8 cellular contexts compared by ENCODE assay signal in the genomic region with DNA sequence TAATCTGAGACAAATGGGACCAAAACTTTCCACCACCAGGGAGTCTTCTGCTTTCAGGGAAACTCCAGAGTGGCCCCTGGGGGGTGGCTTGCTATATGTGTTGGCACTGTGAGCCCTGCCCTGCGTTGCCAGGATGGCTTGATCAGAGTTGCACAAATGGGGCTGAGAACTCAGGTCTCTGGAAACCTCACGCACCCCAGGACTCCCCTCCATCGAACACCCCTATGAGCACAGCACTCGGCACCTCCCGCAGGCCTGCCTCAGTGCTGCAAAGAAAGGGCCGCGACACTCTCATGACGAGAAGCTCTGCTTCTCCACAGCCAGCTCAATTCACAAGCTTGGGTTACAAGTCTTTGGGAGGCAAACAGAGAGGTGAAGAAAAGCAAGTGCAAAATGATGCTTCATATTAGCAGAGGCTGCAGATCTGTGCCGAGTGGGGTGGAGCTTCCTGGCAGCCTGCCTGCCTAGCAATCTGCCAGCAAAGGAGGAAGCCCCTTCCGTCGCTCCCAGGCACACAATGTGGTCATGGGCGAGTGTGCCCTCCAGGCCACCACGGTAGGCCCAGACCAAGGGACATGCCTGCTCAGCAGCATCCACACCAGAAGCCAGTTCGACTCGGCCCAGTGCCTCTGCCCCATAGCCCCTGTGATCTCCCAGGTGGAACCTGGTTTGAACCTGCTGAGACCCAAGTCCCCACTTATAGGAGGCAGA. TPM values are rescaled to one million over a fixed set of nuclear protein-coding genes. Genes with fewer than 3 reads are reported as not detected.
A peak's percentile ranks its signal among the peaks of the same experiment; 100 is the strongest.
DNase-seq lines count a peak whose midpoint lies in the region; ATAC-seq, FAIRE-seq and TF ChIP-seq lines count a peak whose summit lies in the region.

No MANE protein-coding gene starts in this region.

- no peak for FAIRE-seq in small intestine (lab: Jason Lieb, UNC)

- no peak for TF ChIP-seq CTCF in hepatocyte (IDR thresholded peaks at IDR 0.05; ENCODE audit: poor library complexity)

- no peaks in the 10 kb centered on the region for H3K9me2 ChIP-seq in hepatocyte (replicated peaks; ENCODE audit: insufficient read depth)

- H3K9me3 ChIP-seq in adipocyte (ENCODE audit: control insufficient read depth, low read length) (no peaks in the 10 kb centered on the region), hepatocyte (ENCODE audit: low read depth) (no peaks in the 10 kb centered on the region), small intestine (ENCODE audit: control insufficient read depth, low read depth) (no peaks in the 10 kb centered on the region)

- peaks cover 48% of the 10 kb centered on the region for H3K4me1 ChIP-seq in adipocyte (ENCODE audit: control insufficient read depth, insufficient read depth, low read length)
- H3K4me1 ChIP-seq in hepatocyte (ENCODE audit: insufficient read depth): peaks cover 83% of the 10 kb centered on the region
- H3K4me1 ChIP-seq in small intestine (ENCODE audit: control insufficient read depth in 2 of 2, insufficient read depth in 1 of 2, low read depth in 1 of 2, low read length in 1 of 2): peaks cover 0 to 5% of the 10 kb centered on the region in 2 donors

- no peaks in the 10 kb centered on the region for H3K27me3 ChIP-seq in adipocyte (replicated peaks; ENCODE audit: control insufficient read depth, insufficient read depth, low read length)
- H3K27me3 ChIP-seq in hepatocyte: no peaks in the 10 kb centered on the region
- no peaks in the 10 kb centered on the region for H3K27me3 ChIP-seq in small intestine (ENCODE audit: control insufficient read depth in 2 of 2, insufficient read depth in 2 of 2, low read length in 2 of 2)

- ATAC-seq in GM21528 (IDR thresholded peaks at IDR 0.05; ENCODE audit: low FRiP score, unreplicated experiment): no peak

- no peak overlapping the region for H2AFZ ChIP-seq in hepatocyte

- peaks cover 89% of the 10 kb centered on the region for H3K79me2 ChIP-seq in hepatocyte

- peak overlapping the region; percentile 97 for H3K27ac ChIP-seq in hepatocyte
- H3K27ac ChIP-seq in small intestine (ENCODE audit: low read depth in 1 of 2, low read length in 1 of 2): peak overlapping the region; percentile 85 to 90

- H3K4me3 ChIP-seq in adipocyte (ENCODE audit: low read length) (no peak overlapping the region), hepatocyte (no peak overlapping the region), small intestine (ENCODE audit: low read depth in 1 of 2, low read length in 2 of 2) (no peak overlapping the region)

- DNase-seq in C1 segment of cervical spinal cord (lab: John Stamatoyannopoulos, UW): peak in 10 of 14 donors; percentile 18 to 58 (median 40)
- peak; percentile 46 for DNase-seq in HCEC 1CT
- DNase-seq in RPMI7951 (ENCODE audit: low read depth): peak; percentile 91
- DNase-seq in adipocyte (ENCODE audit: low read depth): peak; percentile 53
- DNase-seq in hepatocyte (ENCODE audit: low spot score): peak; percentile 47
- peak; percentile 39 for DNase-seq in small intestine
- no peak for DNase-seq in GOT3 (lab: John Stamatoyannopoulos, UW)

- H4K20me1 ChIP-seq in hepatocyte (ENCODE audit: insufficient read depth, poor library complexity, severe bottlenecking): peaks cover 10% of the 10 kb centered on the region

- H3K36me3 ChIP-seq in adipocyte (ENCODE audit: control insufficient read depth, insufficient read depth, low read length, severe bottlenecking) (peaks cover 59% of the 10 kb centered on the region), hepatocyte (replicated peaks; ENCODE audit: insufficient read depth, low read depth) (no peaks in the 10 kb centered on the region), small intestine (ENCODE audit: control insufficient read depth in 2 of 2, insufficient read depth in 2 of 2, low read length in 2 of 2) (peaks cover 3 to 8% of the 10 kb centered on the region in 2 donors)

- peak overlapping the region; percentile 82 for H3K9ac ChIP-seq in adipocyte (ENCODE audit: low read length)

- H3K4me2 ChIP-seq in hepatocyte: peak overlapping the region; percentile 44

- WGBS in hepatocyte (ENCODE audit: low lambda C conversion rate, missing lambda C conversion rate): 74% methylated on average over 15 of the region's 15 CpGs
- 35 to 67% (median 49%) methylated on average over 15 of the region's 15 CpGs for WGBS in small intestine, 3 donors

RNA-seq across cellular contexts. Expression of a gene that starts 55.7 kb away (rescaled TPM):
- 260 and 282 TPM in 2 replicates for total RNA-seq in RPMI7951 (2014; rRNA removed; shearing (Covaris generic))
- total RNA-seq in hepatocyte: 149 and 188 TPM in 2 replicates
- polyA plus RNA-seq in hepatocyte (125 and 140 TPM in 2 replicates), small intestine (100 to 1,000 TPM in 2 of 3 donors, 10 to 100 TPM in 1; 95.4 to 156 (median 130) TPM)
